In genomic region chr11:45147017-45147728, GRCh38 we compare ENCODE assay signal across 8 cellular contexts.
DNase-seq lines count a peak whose midpoint lies in the region; ATAC-seq lines count a peak whose summit lies in the region.

No MANE protein-coding gene starts in this region.

- peak in 13 of 14 donors; percentile 47 to 94 (median 86) for DNase-seq in C1 segment of cervical spinal cord (lab: John Stamatoyannopoulos, UW)
- peak; percentile 99 for DNase-seq in NCI-H69 (lab: John Stamatoyannopoulos, UW)
- peak; percentile 89 for DNase-seq in activated CD4-positive, alpha-beta T cell treated with anti-CD3 and anti-CD28 coated beads, Interleukin-2, amount 50 U/mL, for 1 hour
- DNase-seq in cortex of kidney (lab: John Stamatoyannopoulos, UW), result peak; percentile 60
- peak; percentile 98 for DNase-seq in left kidney (ENCODE audit: low read depth, low spot score)
- peak; percentile 87 to 91 for DNase-seq in stimulated activated CD4-positive, alpha-beta T cell treated with anti-CD3 and anti-CD28 coated beads, Interleukin-1b, Interleukin-23, amount 100 ng/mL, for 4 hours (ENCODE audit: low read depth in 2 of 2)

- ATAC-seq in GM19395 (IDR thresholded peaks at IDR 0.05; ENCODE audit: unreplicated experiment) (peak; percentile 99), HG03521 (IDR thresholded peaks at IDR 0.05; ENCODE audit: unreplicated experiment) (peak; percentile 98)

Comparison
In these comparisons a context has a peak if more than half of its experiments do, and no peak if none do; other contexts are left out.
1. Peak in every context shown above with its lines: DNase-seq and ATAC-seq.